In genomic region chr10:103569877-103570276, GRCh38 we compare ENCODE assay signal across 22 cellular contexts.
"Had no signal": no experiment of that assay in that cellular context is flagged by ENCODE, and none has a peak within 500 bp of the region (broad histone marks: within the 10 kb centered on the region; RNA-seq: fewer than 3 reads in every experiment).

No MANE protein-coding gene starts in this region.

- H3K27ac ChIP-seq: cardiac muscle cell, foreskin keratinocyte, lower lobe of right lung, thyroid gland had no signal

- H3K27me3 Mint-ChIP-seq: stimulated activated naive CD8-positive, alpha-beta T cell treated with anti-CD3 and anti-CD28 coated beads, Interleukin-15, Interleukin-2, amounts not matched to agents 100 ng/mL and 50 ng/mL, for 24 hours had no signal

- H3K36me3 ChIP-seq: cardiac muscle cell, lower lobe of right lung, thyroid gland had no signal

- H3K4me1 Mint-ChIP-seq: activated naive CD8-positive, alpha-beta T cell treated with anti-CD3 and anti-CD28 coated beads, Interleukin-2, amount 10 ng/mL, durations not matched to agents 7 days and 5 days; WTC11 had no signal

- H3K27me3 ChIP-seq: cardiac muscle cell, thyroid gland had no signal

- H3K27ac Mint-ChIP-seq: activated naive CD4-positive, alpha-beta T cell treated with anti-CD3 and anti-CD28 coated beads for 36 hours; activated naive CD8-positive, alpha-beta T cell treated with anti-CD3 and anti-CD28 coated beads, Interleukin-2, amount 10 ng/mL, durations not matched to agents 7 days and 5 days; dendritic cell treated with granulocyte-macrophage colony-stimulating factor and Interleukin-4, amounts not matched to agents 40 ng/mL and 50 ng/mL, for 4 days; naive thymus-derived CD4-positive, alpha-beta T cell; progenitor cell of endocrine pancreas; stimulated activated naive CD8-positive, alpha-beta T cell treated with anti-CD3 and anti-CD28 coated beads, Interleukin-15, Interleukin-2, amounts not matched to agents 100 ng/mL and 50 ng/mL, for 24 hours; T-helper 1 cell treated with Interleukin-12 subunit alpha and Interleukin-12 subunit beta and Interleukin-4 antibody, amounts not matched to agents 30 μg/mL and 1 μg/mL, for 36 hours; WTC11 had no signal

- H3K4me3 ChIP-seq: cardiac muscle cell, lower lobe of right lung, thyroid gland had no signal

- H3K9me3 Mint-ChIP-seq: activated naive CD4-positive, alpha-beta T cell treated with anti-CD3 and anti-CD28 coated beads for 36 hours; activated naive CD8-positive, alpha-beta T cell treated with anti-CD3 and anti-CD28 coated beads, Interleukin-2, amount 10 ng/mL, durations not matched to agents 7 days and 5 days; dendritic cell treated with granulocyte-macrophage colony-stimulating factor and Interleukin-4, amounts not matched to agents 40 ng/mL and 50 ng/mL, for 4 days; naive thymus-derived CD4-positive, alpha-beta T cell; neural crest cell; stimulated activated naive CD8-positive, alpha-beta T cell treated with anti-CD3 and anti-CD28 coated beads, Interleukin-15, Interleukin-2, amounts not matched to agents 100 ng/mL and 50 ng/mL, for 24 hours; T-helper 1 cell treated with Interleukin-12 subunit alpha and Interleukin-12 subunit beta and Interleukin-4 antibody, amounts not matched to agents 30 μg/mL and 1 μg/mL, for 36 hours; WTC11 had no signal

- DNase-seq: activated CD4-positive, alpha-beta T cell treated with anti-CD3 and anti-CD28 coated beads, Interleukin-2, amount 50 U/mL, for 4 hours; activated effector memory CD4-positive, alpha-beta T cell treated with Interleukin-2 at 50 U/mL for 16 hours; activated naive CD4-positive, alpha-beta T cell treated with anti-CD3 and anti-CD28 coated beads for 36 hours; activated naive CD8-positive, alpha-beta T cell treated with anti-CD3 and anti-CD28 coated beads, Interleukin-2, amount 10 ng/mL, durations not matched to agents 7 days and 5 days; activated T-cell treated with anti-CD3 and anti-CD28 coated beads, Interleukin-2, amount 50 U/mL, for 48 hours; effector CD4-positive, alpha-beta T cell; foreskin keratinocyte; kidney; lower lobe of right lung; naive thymus-derived CD4-positive, alpha-beta T cell; stimulated activated CD4-positive, alpha-beta T cell treated with anti-CD3 and anti-CD28 coated beads, Interleukin-12 subunit alpha, Interleukin-12 subunit beta, amount 100 ng/mL, for 4 hours; stimulated activated CD4-positive, alpha-beta T cell treated with anti-CD3 and anti-CD28 coated beads, Interleukin-4, amount 100 ng/mL, for 4 hours; substantia nigra; T1000; thyroid gland had no signal

- H3K9me3 ChIP-seq: lower lobe of right lung, thyroid gland had no signal

- H3K36me3 Mint-ChIP-seq: activated naive CD8-positive, alpha-beta T cell treated with anti-CD3 and anti-CD28 coated beads, Interleukin-2, amount 10 ng/mL, durations not matched to agents 7 days and 5 days; naive thymus-derived CD4-positive, alpha-beta T cell; WTC11 had no signal

- H3K4me3 Mint-ChIP-seq: activated naive CD4-positive, alpha-beta T cell treated with anti-CD3 and anti-CD28 coated beads for 36 hours; activated naive CD8-positive, alpha-beta T cell treated with anti-CD3 and anti-CD28 coated beads, Interleukin-2, amount 10 ng/mL, durations not matched to agents 7 days and 5 days; dendritic cell treated with granulocyte-macrophage colony-stimulating factor and Interleukin-4, amounts not matched to agents 40 ng/mL and 50 ng/mL, for 4 days; naive thymus-derived CD4-positive, alpha-beta T cell; neural crest cell; stimulated activated naive CD8-positive, alpha-beta T cell treated with anti-CD3 and anti-CD28 coated beads, Interleukin-15, Interleukin-2, amounts not matched to agents 100 ng/mL and 50 ng/mL, for 24 hours; T-helper 1 cell treated with Interleukin-12 subunit alpha and Interleukin-12 subunit beta and Interleukin-4 antibody, amounts not matched to agents 30 μg/mL and 1 μg/mL, for 36 hours; WTC11 had no signal

- H3K4me1 ChIP-seq: foreskin keratinocyte, lower lobe of right lung, thyroid gland had no signal
